14 cellular contexts compared by ENCODE assay signal in the genomic region with DNA sequence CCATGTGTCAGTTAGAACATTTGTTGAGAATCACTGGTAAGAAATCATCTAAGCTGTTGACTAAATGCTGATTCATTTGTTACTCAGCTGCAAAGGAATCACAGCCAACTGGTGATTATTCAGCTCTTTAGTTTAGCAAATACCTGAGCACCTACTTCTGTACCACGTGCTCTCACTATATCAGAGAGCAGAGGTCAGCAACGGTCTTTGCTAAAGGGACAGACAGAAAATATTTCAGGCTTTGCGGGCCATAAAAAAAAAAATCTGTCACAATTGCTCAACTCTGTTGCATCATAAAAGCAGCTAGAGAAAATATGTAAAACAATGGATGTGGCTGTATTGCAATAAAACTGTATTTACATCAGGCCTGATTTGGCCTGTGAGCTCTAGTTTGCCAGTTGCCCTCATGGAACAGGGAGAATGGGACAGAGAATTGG.
DNase-seq lines count a peak whose midpoint lies in the region; ATAC-seq and TF ChIP-seq lines count a peak whose summit lies in the region.
"Had no signal": no experiment of that assay in that cellular context is flagged by ENCODE, and none has a peak within 500 bp of the region (broad histone marks: within the 10 kb centered on the region; RNA-seq: fewer than 3 reads in every experiment).

No MANE protein-coding gene starts in this region.

- 0 out of 7 replicates have a peak, but pooled peaks cover 0 to 6% (median 0%) of the 10 kb centered on the region in 3 experiments for H3K36me3 Mint-ChIP-seq in H9 (ENCODE audit: insufficient read depth in 1 of 3, low read depth in 3 of 3)

- H3K4me3 ChIP-seq in retinal pigment epithelial cell (ENCODE audit: low read length): no peak overlapping the region
- H3K4me3 ChIP-seq: lung had no signal

- no peak overlapping the region for H3K23ac ChIP-seq in H9 (ENCODE audit: insufficient read length, low read depth, low read length)

- H3K4me1 ChIP-seq in H9 (ENCODE audit: insufficient read depth, low read length): no peaks in the 10 kb centered on the region

- no peak overlapping the region for H2BK12ac ChIP-seq in H9 (ENCODE audit: insufficient read length, low read depth, low read length)

- no peak overlapping the region for H2BK15ac ChIP-seq in H9 (ENCODE audit: low read depth, low read length)

- no peak overlapping the region for H4K91ac ChIP-seq in H9 (ENCODE audit: insufficient read length, low read depth, low read length)

- H3K9me3 Mint-ChIP-seq in H9: peaks cover 0 to 6% of the 10 kb centered on the region in 2 experiments; a peak in 2 of 5 replicates

- no peak overlapping the region for H3K18ac ChIP-seq in H9 (ENCODE audit: insufficient read length, low read depth, low read length)

- no peak overlapping the region for H3K4me3 Mint-ChIP-seq in H9
- H3K4me3 Mint-ChIP-seq: activated CD8-positive, alpha-beta T cell treated with anti-CD3 and anti-CD28 coated beads for 36 hours had no signal

- no peak overlapping the region for H2BK20ac ChIP-seq in H9 (ENCODE audit: low read depth, low read length, poor library complexity, severe bottlenecking)

- no peak for TF ChIP-seq CTCF in retinal pigment epithelial cell (conservative IDR thresholded peaks at IDR 0.05; ENCODE audit: low read depth, low read length)
- no peak for TF ChIP-seq CTCF in H9 (conservative IDR thresholded peaks at IDR 0.05)

- ATAC-seq in esophagus mucosa: peak; percentile 89
- ATAC-seq in HG03025 (IDR thresholded peaks at IDR 0.05; ENCODE audit: low FRiP score, unreplicated experiment): no peak
- no peak for ATAC-seq in GM19467 (IDR thresholded peaks at IDR 0.05; ENCODE audit: unreplicated experiment)
- ATAC-seq: activated CD8-positive, alpha-beta T cell treated with anti-CD3 and anti-CD28 coated beads for 36 hours had no signal

- no peak overlapping the region for H3T11ph ChIP-seq in H9 (ENCODE audit: low read length)

- no peak overlapping the region for H2AK5ac ChIP-seq in H9 (ENCODE audit: insufficient read length, low read length)

- H3K4me2 ChIP-seq in H9 (ENCODE audit: insufficient read depth, insufficient read length, low read length): no peak overlapping the region

- H3K27me3 ChIP-seq in H9 (ENCODE audit: insufficient read depth, low read length): no peaks in the 10 kb centered on the region

- H2AFZ ChIP-seq in H9 (ENCODE audit: low read length): no peak overlapping the region

- H3K23me2 ChIP-seq in H9 (ENCODE audit: insufficient read length, low read depth, low read length, poor library complexity, severe bottlenecking): no peaks in the 10 kb centered on the region

- no peak overlapping the region for H2BK5ac ChIP-seq in H9 (ENCODE audit: insufficient read length, low read length)

- no peak overlapping the region for H3K9ac ChIP-seq in H9 (ENCODE audit: extremely low read depth, insufficient read length, low read length)

- H2BK120ac ChIP-seq in H9 (ENCODE audit: low read depth, low read length, poor library complexity, severe bottlenecking): no peak overlapping the region

- H3K9me3 ChIP-seq in H9 (ENCODE audit: control insufficient read depth, low read depth, low read length): no peaks in the 10 kb centered on the region

- H3K27me3 Mint-ChIP-seq in H9 (ENCODE audit: low read depth): no peaks in the 10 kb centered on the region
- H3K27me3 Mint-ChIP-seq: activated CD8-positive, alpha-beta T cell treated with anti-CD3 and anti-CD28 coated beads for 36 hours had no signal

- no peaks in the 10 kb centered on the region for H3K79me1 ChIP-seq in H9 (ENCODE audit: insufficient read depth, low read depth, low read length, poor library complexity, severe bottlenecking)

- no peak overlapping the region for H3K27ac ChIP-seq in H9 (ENCODE audit: insufficient read length, low read depth, low read length)

- DNase-seq in GM04504 (ENCODE audit: low read depth) (peak; percentile 85), NOMO-1 treated with dmso at 0.1 percent for 144 hours (lab: John Stamatoyannopoulos, UW; ENCODE audit: unreplicated experiment) (peak; percentile 61), retinal pigment epithelial cell (ENCODE audit: low read depth) (peak; percentile 39), H9 (no peak)
- DNase-seq in activated CD4-positive, alpha-beta T cell treated with anti-CD3 and anti-CD28 coated beads for 1 hour: no peak
- DNase-seq: activated CD8-positive, alpha-beta T cell treated with anti-CD3 and anti-CD28 coated beads for 36 hours; amniotic stem cell; DMS153; NCI-H510A; retina had no signal

- no peak overlapping the region for H3K14ac ChIP-seq in H9 (ENCODE audit: insufficient read depth, low read length)

- H4K5ac ChIP-seq in H9 (ENCODE audit: insufficient read length, low read depth, low read length): no peak overlapping the region

- H4K8ac ChIP-seq in H9 (replicated peaks; ENCODE audit: insufficient read length, low read depth, low read length): no peak overlapping the region

- no peaks in the 10 kb centered on the region for H3K79me2 ChIP-seq in H9 (ENCODE audit: insufficient read depth, low read length)

- H3K27ac Mint-ChIP-seq in H9: no peak overlapping the region
- H3K27ac Mint-ChIP-seq: activated CD8-positive, alpha-beta T cell treated with anti-CD3 and anti-CD28 coated beads for 36 hours had no signal

- H3K4ac ChIP-seq in H9 (ENCODE audit: low read depth, low read length): no peak overlapping the region

- no peaks in the 10 kb centered on the region for H3K4me1 Mint-ChIP-seq in H9

- H3K56ac ChIP-seq in H9 (ENCODE audit: insufficient read length, low read depth, low read length): no peak overlapping the region

- no peaks in the 10 kb centered on the region for H4K20me1 ChIP-seq in H9 (ENCODE audit: control insufficient read depth, insufficient read depth, insufficient read length)

- no CpG with 5 or more reads among the region's 3 CpGs for WGBS in H9 (ENCODE audit: extremely low coverage, insufficient read length, low lambda C conversion rate)

Comparison
In these comparisons a context has a peak if more than half of its experiments do, and no peak if none do; other contexts are left out.
1. DNase-seq: peak in GM04504 (single experiment), NOMO-1 treated with dmso at 0.1 percent for 144 hours (single experiment) and retinal pigment epithelial cell (single experiment); none in activated CD4-positive, alpha-beta T cell treated with anti-CD3 and anti-CD28 coated beads for 1 hour (single experiment) and H9 (single experiment).